25 cellular contexts compared by ENCODE assay signal in genomic region chr20:63744574-63745423, GRCh38. TPM values are rescaled to one million over a fixed set of nuclear protein-coding genes. Genes with fewer than 3 reads are reported as not detected.
DNase-seq lines count a peak whose midpoint lies in the region; ATAC-seq, FAIRE-seq and TF ChIP-seq lines count a peak whose summit lies in the region.
"Had no signal": no experiment of that assay in that cellular context is flagged by ENCODE, and none has a peak within 500 bp of the region (broad histone marks: within the 10 kb centered on the region; RNA-seq: fewer than 3 reads in every experiment).

No MANE protein-coding gene starts in this region.

- H3K9me3 ChIP-seq in K562 (replicated peaks; ENCODE audit: control insufficient read depth, insufficient read depth, low read depth, low read length): no peaks in the 10 kb centered on the region
- H3K9me3 ChIP-seq: esophagus squamous epithelium, gastroesophageal sphincter, MG63, sigmoid colon, suprapubic skin had no signal

- intact Hi-C loops in K562 (cut with micrococcal nuclease): no loop called here

- TF ChIP-seq POLR2A in K562 (conservative IDR thresholded peaks at IDR 0.05): no peak

- H3K4me1 ChIP-seq in K562 (replicated peaks in 1 of 2; ENCODE audit: control insufficient read depth in 2 of 2, insufficient read depth in 2 of 2, low read length in 2 of 2): peaks cover 8 to 74% of the 10 kb centered on the region in 2 experiments

- H3K9ac ChIP-seq in K562 (ENCODE audit: insufficient read depth in 1 of 2, low read depth in 2 of 2, low read length in 2 of 2): peak overlapping the region in 1 of 2 experiments; percentile 48; a peak in 2 of 4 replicates

- DNase-seq in D341Med (ENCODE audit: low spot score) (peak; percentile 30), H7 (peak; percentile 64), K562 (ENCODE audit: extremely low read depth in 1 of 4, low spot score in 3 of 4) (no peak), neural crest cell (ENCODE audit: low read depth, low spot score) (no peak), GDM1 (lab: John Stamatoyannopoulos, UW) (no peak), NCI-H2227 treated with DMSO at 0.1 percent for 48 hours (lab: John Stamatoyannopoulos, UW) (no peak), GM19239 (ENCODE audit: insufficient read length, low spot score) (no peak)
- DNase-seq: activated CD4-positive, alpha-beta T cell treated with anti-CD3 and anti-CD28 coated beads, Interleukin-2, amount 10 ng/mL, durations not matched to agents 7 days and 5 days; activated gamma-delta T cell treated with Interleukin-2 at 50 U/mL for 16 hours; amniotic stem cell; CD4-positive, alpha-beta memory T cell; effector memory CD4-positive, alpha-beta T cell; esophagus squamous epithelium; IMR-90; mesendoderm; MG63; naive thymus-derived CD8-positive, alpha-beta T cell; NCI-H2171 treated with DMSO at 0.1 percent for 48 hours; NCI-H69; SHP77; sigmoid colon; T-cell had no signal

- H3K27me3 Mint-ChIP-seq in neural crest cell (ENCODE audit: low read depth): peaks cover 4% of the 10 kb centered on the region
- H3K27me3 Mint-ChIP-seq: activated CD4-positive, alpha-beta T cell treated with anti-CD3 and anti-CD28 coated beads, Interleukin-2, amount 10 ng/mL, durations not matched to agents 7 days and 5 days; CD4-positive, alpha-beta memory T cell; central memory CD8-positive, alpha-beta T cell; naive thymus-derived CD8-positive, alpha-beta T cell; T-cell had no signal

- H3K9me3 Mint-ChIP-seq in neural crest cell: no peaks in the 10 kb centered on the region
- H3K9me3 Mint-ChIP-seq: activated CD4-positive, alpha-beta T cell treated with anti-CD3 and anti-CD28 coated beads, Interleukin-2, amount 10 ng/mL, durations not matched to agents 7 days and 5 days; CD4-positive, alpha-beta memory T cell; central memory CD8-positive, alpha-beta T cell; naive thymus-derived CD8-positive, alpha-beta T cell; T-cell had no signal

- H3K4me2 ChIP-seq in K562 (ENCODE audit: insufficient read depth, low read length): no peak overlapping the region

- H3K27ac ChIP-seq in K562 (ENCODE audit: extremely low read depth, low read depth, low read length): no peak overlapping the region
- H3K27ac ChIP-seq: esophagus squamous epithelium, sigmoid colon, suprapubic skin had no signal

- H3K79me2 ChIP-seq in K562 (ENCODE audit: control insufficient read depth, insufficient read depth, low read length): peaks cover 16% of the 10 kb centered on the region

- no peak for ATAC-seq in K562
- ATAC-seq: gastroesophageal sphincter; naive thymus-derived CD8-positive, alpha-beta T cell; T-cell had no signal

- in situ Hi-C loops in K562 (cut with MboI): no loop called here

- FAIRE-seq in K562 (lab: Jason Lieb, UNC) (no peak), GM19239 (lab: Jason Lieb, UNC) (no peak)

- no peaks in the 10 kb centered on the region for H3K4me1 Mint-ChIP-seq in neural crest cell

- 64% methylated on average over 17 of the region's 25 CpGs for WGBS in K562 (ENCODE audit: insufficient coverage, low coverage, missing lambda C conversion rate)

- peak overlapping the region; percentile 71 for H3K4me3 Mint-ChIP-seq in neural crest cell
- H3K4me3 Mint-ChIP-seq: activated CD4-positive, alpha-beta T cell treated with anti-CD3 and anti-CD28 coated beads, Interleukin-2, amount 10 ng/mL, durations not matched to agents 7 days and 5 days; central memory CD8-positive, alpha-beta T cell; T-cell had no signal

- CTCF ChIA-PET in K562 (lab: Yijun Ruan, JAX; ENCODE audit: low intra/inter-chr PET ratio): no interaction called here

- TF ChIP-seq CTCF in K562 (IDR thresholded peaks at IDR 0.05 in 2 of 3, conservative IDR thresholded peaks at IDR 0.05 in 1 of 3; ENCODE audit: insufficient read depth in 2 of 3, low read depth in 1 of 3, low read length in 3 of 3) (no peak), neural crest cell (conservative IDR thresholded peaks at IDR 0.05) (no peak)

- TF ChIP-seq RAD21 in K562 (CRISPR knock-in tag; conservative IDR thresholded peaks at IDR 0.05 in 1 of 2, IDR thresholded peaks at IDR 0.05 in 1 of 2): no peak

- no peak for TF ChIP-seq EP300 in K562 (IDR thresholded peaks at IDR 0.05; ENCODE audit: low read length)

- no TSS peak for BruUV-seq in K562 (replicated peaks; lab: Mats Ljungman, UMichigan)

- H3K4me3 ChIP-seq in H7 (ENCODE audit: insufficient read depth, low read depth, low read length): no peak overlapping the region
- no peak overlapping the region for H3K4me3 ChIP-seq in K562
- H3K4me3 ChIP-seq: esophagus squamous epithelium, gastroesophageal sphincter, MG63, sigmoid colon, suprapubic skin had no signal

- H3K36me3 ChIP-seq in H7 (replicated peaks; ENCODE audit: control insufficient read depth, insufficient read depth, low read length) (peaks cover 1% of the 10 kb centered on the region; the same call in 1 of the 2 replicates), K562 (ENCODE audit: control insufficient read depth, insufficient read depth, low read length) (peaks cover 31% of the 10 kb centered on the region; the same call in 1 of the 3 replicates)

- H3K27ac Mint-ChIP-seq in neural crest cell (ENCODE audit: unreplicated experiment): no peak overlapping the region
- H3K27ac Mint-ChIP-seq: activated CD4-positive, alpha-beta T cell treated with anti-CD3 and anti-CD28 coated beads, Interleukin-2, amount 10 ng/mL, durations not matched to agents 7 days and 5 days had no signal

- peaks cover 7% of the 10 kb centered on the region for H3K36me3 Mint-ChIP-seq in neural crest cell (ENCODE audit: low read depth)
- H3K36me3 Mint-ChIP-seq: T-cell had no signal

- H3K9me1 ChIP-seq in K562 (ENCODE audit: control insufficient read depth, insufficient read depth, low read length): no peaks in the 10 kb centered on the region

- H2AFZ ChIP-seq in K562 (ENCODE audit: low read depth, low read length): no peak overlapping the region

- no peaks in the 10 kb centered on the region for H3K27me3 ChIP-seq in H7 (ENCODE audit: control insufficient read depth, insufficient read depth, low read length)
- no peaks in the 10 kb centered on the region for H3K27me3 ChIP-seq in K562 (ENCODE audit: control insufficient read depth in 2 of 2, insufficient read depth in 2 of 2, low read length in 2 of 2)
- H3K27me3 ChIP-seq: esophagus squamous epithelium, gastroesophageal sphincter, MG63, sigmoid colon, suprapubic skin had no signal

- POLR2A ChIA-PET in K562 (lab: Yijun Ruan, JAX): interaction anchor here (0.6 to 2.2 kb wide), 4 partner anchors 11 to 47 kb away, joined by 3 to 7 read pairs (median 4); partner anchors contain the start of genes ARFRP1 and ZGPAT

- H4K20me1 ChIP-seq in K562 (replicated peaks; ENCODE audit: control insufficient read depth, insufficient read depth, low read length): no peaks in the 10 kb centered on the region; the same call in 1 of the 2 replicates

RNA-seq across cellular contexts. Expression of gene SLC2A4RG, which starts 5.2 kb away (rescaled TPM):
- 38.3 and 62.2 TPM in 2 replicates for total RNA-seq in H7 (2014; rRNA removed; shearing (Covaris generic))
- 22.0 and 60.9 TPM in 2 replicates for total RNA-seq in K562 (2011; cell fraction: chromatin; rRNA removed; ENCODE audit: low replicate concordance)
- total RNA-seq in K562 (2011; cell fraction: nucleolus; rRNA removed): 104 and 105 TPM in 2 replicates
- total RNA-seq in K562 (2011; cell fraction: nucleoplasm; rRNA removed): 35.7 and 41.6 TPM in 2 replicates
- total RNA-seq in K562 (2014; rRNA removed) (62.7 and 92.2 TPM in 2 replicates), K562 (2014; rRNA removed; fragmentation: Illumina TruSeq; extraction: Trizol) (8.2 and 8.3 TPM in 2 replicates), K562 (2015; rRNA removed; fragmentation: Illumina TruSeq; extraction: Trizol) (26.5 and 28.3 TPM in 2 replicates), K562 (2021) (97.3 and 104 TPM in 2 replicates), neural crest cell (73.3 and 79.1 TPM in 2 replicates)
- polyA plus RNA-seq in K562 (2011; rRNA removed) (29.5 and 48.0 TPM in 2 replicates), K562 (2014; fragmentation: Illumina TruSeq; extraction: Trizol) (10.3 and 24.9 TPM in 2 replicates), K562 (2014; fragmentation: Nextera tagmentation; extraction: Ambion mirVana) (1 to 10 TPM in 1 of 2 experiments, under 1 TPM in 1; 0.34 to 1.1 TPM), K562 (2014; rRNA removed) (62.6 and 84.4 TPM in 2 replicates)
- 27.4 and 73.4 TPM in 2 replicates for polyA plus RNA-seq in K562 (2011; cell fraction: cytosol; rRNA removed)
- polyA plus RNA-seq in K562 (2011; cell fraction: nucleus; rRNA removed): 238 and 316 TPM in 2 replicates
- 65.5 and 70.1 TPM in 2 replicates for polyA plus RNA-seq in K562 (2012)
- polyA minus RNA-seq in K562 (2011; rRNA and poly(A)+ RNA removed): 1.6 and 4.4 TPM in 2 replicates
- polyA minus RNA-seq in K562 (2011; cell fraction: cytosol; rRNA and poly(A)+ RNA removed): 14.8 and 20.6 TPM in 2 replicates
- 47.3 and 53.0 TPM in 2 replicates for polyA minus RNA-seq in K562 (2011; cell fraction: nucleus; rRNA and poly(A)+ RNA removed)

RNA-seq across cellular contexts. Expression of gene LIME1, which starts 8.3 kb away (rescaled TPM):
- total RNA-seq in H7 (2014; rRNA removed; shearing (Covaris generic)): 7.7 and 10.5 TPM in 2 replicates
- 6.7 and 27.9 TPM in 2 replicates for total RNA-seq in K562 (2011; cell fraction: chromatin; rRNA removed; ENCODE audit: low replicate concordance)
- total RNA-seq in K562 (2011; cell fraction: nucleolus; rRNA removed): 29.6 and 36.2 TPM in 2 replicates
- 12.0 and 12.1 TPM in 2 replicates for total RNA-seq in K562 (2011; cell fraction: nucleoplasm; rRNA removed)
- total RNA-seq in K562 (2014; rRNA removed) (9.5 and 12.7 TPM in 2 replicates), K562 (2014; rRNA removed; fragmentation: Illumina TruSeq; extraction: Trizol) (0.11 and 0.32 TPM in 2 replicates), K562 (2015; rRNA removed; fragmentation: Illumina TruSeq; extraction: Trizol) (2.7 and 2.8 TPM in 2 replicates), K562 (2021) (9.3 and 10.2 TPM in 2 replicates), neural crest cell (16.5 and 17.6 TPM in 2 replicates)
- polyA plus RNA-seq in K562 (2011; rRNA removed) (1.5 and 3.9 TPM in 2 replicates), K562 (2014; fragmentation: Illumina TruSeq; extraction: Trizol) (0.83 and 2.3 TPM in 2 replicates), K562 (2014; fragmentation: Nextera tagmentation; extraction: Ambion mirVana) (not detected), K562 (2014; rRNA removed) (17.1 and 20.2 TPM in 2 replicates)
- 4.5 and 15.8 TPM in 2 replicates for polyA plus RNA-seq in K562 (2011; cell fraction: cytosol; rRNA removed)
- 37.1 and 90.0 TPM in 2 replicates for polyA plus RNA-seq in K562 (2011; cell fraction: nucleus; rRNA removed)
- polyA plus RNA-seq in K562 (2012): 5.5 and 10.7 TPM in 2 replicates
- 0.06 and 0.25 TPM in 2 replicates for polyA minus RNA-seq in K562 (2011; rRNA and poly(A)+ RNA removed)
- 1.2 and 1.5 TPM in 2 replicates for polyA minus RNA-seq in K562 (2011; cell fraction: cytosol; rRNA and poly(A)+ RNA removed)
- 4.7 and 7.7 TPM in 2 replicates for polyA minus RNA-seq in K562 (2011; cell fraction: nucleus; rRNA and poly(A)+ RNA removed)

RNA-seq across cellular contexts. Expression of gene ZGPAT, which starts 37.0 kb away (rescaled TPM):
- total RNA-seq in H7 (2014; rRNA removed; shearing (Covaris generic)): 32.6 and 52.0 TPM in 2 replicates
- 20.3 and 73.7 TPM in 2 replicates for total RNA-seq in K562 (2011; cell fraction: chromatin; rRNA removed; ENCODE audit: low replicate concordance)
- 43.4 and 48.4 TPM in 2 replicates for total RNA-seq in K562 (2011; cell fraction: nucleolus; rRNA removed)
- total RNA-seq in K562 (2011; cell fraction: nucleoplasm; rRNA removed): 35.6 and 47.3 TPM in 2 replicates
- 19.4 and 26.6 TPM in 2 replicates for total RNA-seq in K562 (2014; rRNA removed)
- 2.2 and 2.4 TPM in 2 replicates for total RNA-seq in K562 (2014; rRNA removed; fragmentation: Illumina TruSeq; extraction: Trizol)
- 7.9 and 8.4 TPM in 2 replicates for total RNA-seq in K562 (2015; rRNA removed; fragmentation: Illumina TruSeq; extraction: Trizol)
- 22.5 and 25.4 TPM in 2 replicates for total RNA-seq in K562 (2021)
- 7.4 and 10.7 TPM in 2 replicates for polyA plus RNA-seq in K562 (2011; rRNA removed)
- polyA plus RNA-seq in K562 (2011; cell fraction: cytosol; rRNA removed): 6.2 and 15.4 TPM in 2 replicates
- 40.8 and 67.3 TPM in 2 replicates for polyA plus RNA-seq in K562 (2011; cell fraction: nucleus; rRNA removed)
- polyA plus RNA-seq in K562 (2012): 14.8 and 18.0 TPM in 2 replicates
- 5.6 and 10.9 TPM in 2 replicates for polyA plus RNA-seq in K562 (2014; fragmentation: Illumina TruSeq; extraction: Trizol)
- under 1 TPM; 0.14 to 0.21 TPM for polyA plus RNA-seq in K562 (2014; fragmentation: Nextera tagmentation; extraction: Ambion mirVana)
- 24.1 and 27.7 TPM in 2 replicates for polyA plus RNA-seq in K562 (2014; rRNA removed)
- 2.7 and 4.6 TPM in 2 replicates for polyA minus RNA-seq in K562 (2011; rRNA and poly(A)+ RNA removed)
- polyA minus RNA-seq in K562 (2011; cell fraction: cytosol; rRNA and poly(A)+ RNA removed): 11.6 and 12.8 TPM in 2 replicates
- polyA minus RNA-seq in K562 (2011; cell fraction: nucleus; rRNA and poly(A)+ RNA removed): 9.8 and 11.2 TPM in 2 replicates
- 31.3 and 32.1 TPM in 2 replicates for total RNA-seq in neural crest cell

RNA-seq across cellular contexts. Expression of gene ARFRP1, which starts 37.0 kb away (rescaled TPM):
- total RNA-seq in H7 (2014; rRNA removed; shearing (Covaris generic)): 24.2 and 26.2 TPM in 2 replicates
- total RNA-seq in K562 (2011; cell fraction: chromatin; rRNA removed; ENCODE audit: low replicate concordance): 98.6 and 222 TPM in 2 replicates
- 116 and 124 TPM in 2 replicates for total RNA-seq in K562 (2011; cell fraction: nucleolus; rRNA removed)
- total RNA-seq in K562 (2011; cell fraction: nucleoplasm; rRNA removed): 75.6 and 81.5 TPM in 2 replicates
- 64.3 and 74.1 TPM in 2 replicates for total RNA-seq in K562 (2014; rRNA removed)
- total RNA-seq in K562 (2014; rRNA removed; fragmentation: Illumina TruSeq; extraction: Trizol): 16.1 and 19.1 TPM in 2 replicates
- 37.3 and 37.7 TPM in 2 replicates for total RNA-seq in K562 (2015; rRNA removed; fragmentation: Illumina TruSeq; extraction: Trizol)
- total RNA-seq in K562 (2021): 64.0 and 78.9 TPM in 2 replicates
- 37.5 and 39.5 TPM in 2 replicates for polyA plus RNA-seq in K562 (2011; rRNA removed)
- 52.0 and 57.8 TPM in 2 replicates for polyA plus RNA-seq in K562 (2011; cell fraction: cytosol; rRNA removed)
- 132 and 147 TPM in 2 replicates for polyA plus RNA-seq in K562 (2011; cell fraction: nucleus; rRNA removed)
- polyA plus RNA-seq in K562 (2012): 44.1 and 48.2 TPM in 2 replicates
- 20.0 and 36.3 TPM in 2 replicates for polyA plus RNA-seq in K562 (2014; fragmentation: Illumina TruSeq; extraction: Trizol)
- polyA plus RNA-seq in K562 (2014; fragmentation: Nextera tagmentation; extraction: Ambion mirVana): 1 to 10 TPM; 2.2 to 6.0 TPM
- 66.9 and 70.5 TPM in 2 replicates for polyA plus RNA-seq in K562 (2014; rRNA removed)
- 18.4 and 33.9 TPM in 2 replicates for polyA minus RNA-seq in K562 (2011; rRNA and poly(A)+ RNA removed)
- polyA minus RNA-seq in K562 (2011; cell fraction: cytosol; rRNA and poly(A)+ RNA removed): 14.4 and 22.2 TPM in 2 replicates
- 46.2 and 62.4 TPM in 2 replicates for polyA minus RNA-seq in K562 (2011; cell fraction: nucleus; rRNA and poly(A)+ RNA removed)
- 41.0 and 42.1 TPM in 2 replicates for total RNA-seq in neural crest cell

RNA-seq across cellular contexts. Expression of gene TNFRSF6B, which starts 48.3 kb away (rescaled TPM):
- not detected in 2 replicates for total RNA-seq in H7 (2014; rRNA removed; shearing (Covaris generic))
- not detected in 2 replicates for total RNA-seq in K562 (2011; cell fraction: chromatin; rRNA removed; ENCODE audit: low replicate concordance)
- total RNA-seq in K562 (2011; cell fraction: nucleolus; rRNA removed): 4.9 and 6.3 TPM in 2 replicates
- total RNA-seq in K562 (2011; cell fraction: nucleoplasm; rRNA removed): not detected in 2 replicates
- total RNA-seq in K562 (2014; rRNA removed): 0.32 and 3.8 TPM in 2 replicates
- total RNA-seq in K562 (2014; rRNA removed; fragmentation: Illumina TruSeq; extraction: Trizol): not detected in 2 replicates
- 0.19 TPM in 1 of 2 replicates, not detected in the other for total RNA-seq in K562 (2015; rRNA removed; fragmentation: Illumina TruSeq; extraction: Trizol)
- total RNA-seq in K562 (2021): not detected in 2 replicates
- 0.10 and 0.37 TPM in 2 replicates for polyA plus RNA-seq in K562 (2011; rRNA removed)
- 1.1 and 5.8 TPM in 2 replicates for polyA plus RNA-seq in K562 (2011; cell fraction: cytosol; rRNA removed)
- polyA plus RNA-seq in K562 (2011; cell fraction: nucleus; rRNA removed): 1.4 and 13.8 TPM in 2 replicates
- polyA plus RNA-seq in K562 (2012): 0.87 and 1.3 TPM in 2 replicates
- polyA plus RNA-seq in K562 (2014; fragmentation: Illumina TruSeq; extraction: Trizol): not detected in 2 replicates
- not detected for polyA plus RNA-seq in K562 (2014; fragmentation: Nextera tagmentation; extraction: Ambion mirVana)
- 3.2 and 3.5 TPM in 2 replicates for polyA plus RNA-seq in K562 (2014; rRNA removed)
- polyA minus RNA-seq in K562 (2011; rRNA and poly(A)+ RNA removed): not detected in 2 replicates
- not detected in 2 replicates for polyA minus RNA-seq in K562 (2011; cell fraction: cytosol; rRNA and poly(A)+ RNA removed)
- 1.2 TPM in 1 of 2 replicates, not detected in the other for polyA minus RNA-seq in K562 (2011; cell fraction: nucleus; rRNA and poly(A)+ RNA removed)
- not detected in 2 replicates for total RNA-seq in neural crest cell
- total RNA-seq: CD4-positive, alpha-beta memory T cell had no signal
- polyA plus RNA-seq: CD4-positive, alpha-beta memory T cell had no signal

Comparison
In these comparisons a context has a peak if more than half of its experiments do, and no peak if none do; other contexts are left out.
1. DNase-seq: peak in D341Med (single experiment) and H7 (single experiment); none in K562 (0 of 4), neural crest cell (single experiment), GDM1 (single experiment), NCI-H2227 treated with DMSO at 0.1 percent for 48 hours (single experiment) and GM19239 (single experiment).